9 cellular contexts compared by ENCODE assay signal in genomic region chr12:109054124-109054513, GRCh38. TPM values are rescaled to one million over a fixed set of nuclear protein-coding genes. Genes with fewer than 3 reads are reported as not detected.
DNase-seq lines count a peak whose midpoint lies in the region; ATAC-seq, FAIRE-seq and TF ChIP-seq lines count a peak whose summit lies in the region.
"Not testable (repeated sequence)": the region's sequence is repeated elsewhere in the genome, so short reads cannot be mapped to it uniquely, and the experiment has no call there.
"Had no signal": no experiment of that assay in that cellular context is flagged by ENCODE, and none has a peak within 500 bp of the region (broad histone marks: within the 10 kb centered on the region; RNA-seq: fewer than 3 reads in every experiment).

No MANE protein-coding gene starts in this region.

- intact Hi-C loops in Calu3 (cut with micrococcal nuclease; ENCODE audit: unreplicated experiment); HCT116 (cut with micrococcal nuclease); dendritic cell treated with granulocyte-macrophage colony-stimulating factor and Interleukin-4, amounts not matched to agents 40 ng/mL and 50 ng/mL, for 4 days (cut with micrococcal nuclease): not testable (repeated sequence)
- intact Hi-C loops in activated T-helper 2 cell treated with anti-CD3 and anti-CD28 coated beads, Interferon-gamma antibody, Interleukin-2, Interleukin-4, amounts not matched to agents 10 μg/mL and 5 μg/mL and 100 μg/mL, durations not matched to agents 14 hours and 24 hours and 36 hours (cut with micrococcal nuclease) = loop anchor here (5.0 kb wide), 1 partner anchor 492 kb away; the partner anchor contains the start of genes ISCU and SART3
- intact Hi-C loops in HepG2 (cut with micrococcal nuclease; ENCODE audit: unreplicated experiment) = loop anchor here (5.0 kb wide), 1 partner anchor 38 kb away; the partner anchor contains the start of gene ALKBH2

- peaks cover 21% of the 10 kb centered on the region for H3K36me3 Mint-ChIP-seq in Calu3 (ENCODE audit: insufficient read depth, unreplicated experiment)
- H3K36me3 Mint-ChIP-seq in activated T-helper 2 cell treated with anti-CD3 and anti-CD28 coated beads, Interferon-gamma antibody, Interleukin-2, Interleukin-4, amounts not matched to agents 10 μg/mL and 5 μg/mL and 100 μg/mL, durations not matched to agents 14 hours and 24 hours and 36 hours (ENCODE audit: low read depth) = not testable (repeated sequence)
- H3K36me3 Mint-ChIP-seq in dendritic cell treated with granulocyte-macrophage colony-stimulating factor and Interleukin-4, amounts not matched to agents 40 ng/mL and 50 ng/mL, for 4 days (ENCODE audit: low read depth) = peaks cover 20% of the 10 kb centered on the region
- peaks cover 15% of the 10 kb centered on the region for H3K36me3 Mint-ChIP-seq in osteocyte (ENCODE audit: unreplicated experiment)

- H3K27me3 Mint-ChIP-seq in Calu3 (ENCODE audit: unreplicated experiment); activated T-helper 2 cell treated with anti-CD3 and anti-CD28 coated beads, Interferon-gamma antibody, Interleukin-2, Interleukin-4, amounts not matched to agents 10 μg/mL and 5 μg/mL and 100 μg/mL, durations not matched to agents 14 hours and 24 hours and 36 hours (ENCODE audit: low read depth); dendritic cell treated with granulocyte-macrophage colony-stimulating factor and Interleukin-4, amounts not matched to agents 40 ng/mL and 50 ng/mL, for 4 days; osteocyte (ENCODE audit: unreplicated experiment): not testable (repeated sequence)

- H3K4me2 ChIP-seq in HCT116 (ENCODE audit: low read length) (peak overlapping the region; percentile 98), HepG2 (ENCODE audit: low read depth, low read length) (peak overlapping the region; percentile 96)

- H3K4me1 Mint-ChIP-seq in Calu3 (ENCODE audit: low read depth, unreplicated experiment) (peaks cover 11% of the 10 kb centered on the region), osteocyte (ENCODE audit: unreplicated experiment) (peaks cover 15% of the 10 kb centered on the region)
- H3K4me1 Mint-ChIP-seq in activated T-helper 2 cell treated with anti-CD3 and anti-CD28 coated beads, Interferon-gamma antibody, Interleukin-2, Interleukin-4, amounts not matched to agents 10 μg/mL and 5 μg/mL and 100 μg/mL, durations not matched to agents 14 hours and 24 hours and 36 hours (ENCODE audit: low read depth) = peaks cover 11% of the 10 kb centered on the region
- peaks cover 25% of the 10 kb centered on the region for H3K4me1 Mint-ChIP-seq in dendritic cell treated with granulocyte-macrophage colony-stimulating factor and Interleukin-4, amounts not matched to agents 40 ng/mL and 50 ng/mL, for 4 days (ENCODE audit: low read depth)

- not testable (repeated sequence) for H3K9me3 ChIP-seq in HCT116 (ENCODE audit: control insufficient read depth in 1 of 2, insufficient read depth in 1 of 2, low read depth in 1 of 2, low read length in 2 of 2); RWPE2 (ENCODE audit: severe bottlenecking); HepG2 (ENCODE audit: low read length); tibial nerve

- BruUV-seq in Calu3 (replicated peaks; lab: Mats Ljungman, UMichigan); HCT116 (replicated peaks; lab: Mats Ljungman, UMichigan); HepG2 (replicated peaks; lab: Mats Ljungman, UMichigan): not testable (repeated sequence)

- not testable (repeated sequence) for H3K9ac ChIP-seq in HCT116 (ENCODE audit: low read length)
- H3K9ac ChIP-seq in HepG2 (ENCODE audit: insufficient read depth, low read depth, low read length) = peak overlapping the region; percentile 84

- not testable (repeated sequence) for H3K27me3 ChIP-seq in HCT116 (ENCODE audit: insufficient read depth, low read length); RWPE2 (ENCODE audit: insufficient read depth, poor library complexity, severe bottlenecking); HepG2 (ENCODE audit: control insufficient read depth in 1 of 2, insufficient read depth in 2 of 2, low read length in 2 of 2); tibial nerve

- H3K79me2 ChIP-seq in HCT116 (ENCODE audit: insufficient read depth, low read length); HepG2 (ENCODE audit: insufficient read depth, low read length): not testable (repeated sequence)

- RAD21 ChIA-PET in HCT116 (lab: Charles Lee; ENCODE audit: low non-redundant PET in 1 of 2, low total read pairs in 2 of 2, uncharacterized antibody in 2 of 2, unreplicated experiment in 2 of 2) = not testable (repeated sequence)

- CTCF ChIA-PET in Calu3 (lab: Charles Lee); HepG2 (lab: Yijun Ruan, JAX; ENCODE audit: low intra/inter-chr PET ratio, low total read pairs): not testable (repeated sequence)
- CTCF ChIA-PET in HCT116 (lab: Charles Lee) = interaction anchor here (0.9 kb wide), 1 partner anchor 16 kb away, joined by 3 read pairs; no protein-coding TSS in a partner anchor

- 89% methylated on average over 4 of the region's 4 CpGs for WGBS in HepG2 (ENCODE audit: low lambda C conversion rate)
- 91 to 98% methylated on average over 4 of the region's 4 CpGs for WGBS in tibial nerve, 2 donors

- H3K9me3 Mint-ChIP-seq in Calu3 (ENCODE audit: low read depth, unreplicated experiment); activated T-helper 2 cell treated with anti-CD3 and anti-CD28 coated beads, Interferon-gamma antibody, Interleukin-2, Interleukin-4, amounts not matched to agents 10 μg/mL and 5 μg/mL and 100 μg/mL, durations not matched to agents 14 hours and 24 hours and 36 hours; dendritic cell treated with granulocyte-macrophage colony-stimulating factor and Interleukin-4, amounts not matched to agents 40 ng/mL and 50 ng/mL, for 4 days; osteocyte (ENCODE audit: unreplicated experiment): not testable (repeated sequence)

- peak overlapping the region; percentile 93 for H3K4me3 Mint-ChIP-seq in Calu3 (ENCODE audit: low read depth, unreplicated experiment)
- peak overlapping the region; percentile 96 for H3K4me3 Mint-ChIP-seq in activated T-helper 2 cell treated with anti-CD3 and anti-CD28 coated beads, Interferon-gamma antibody, Interleukin-2, Interleukin-4, amounts not matched to agents 10 μg/mL and 5 μg/mL and 100 μg/mL, durations not matched to agents 14 hours and 24 hours and 36 hours (ENCODE audit: low read depth)
- H3K4me3 Mint-ChIP-seq in dendritic cell treated with granulocyte-macrophage colony-stimulating factor and Interleukin-4, amounts not matched to agents 40 ng/mL and 50 ng/mL, for 4 days = peak overlapping the region; percentile 83
- H3K4me3 Mint-ChIP-seq in osteocyte (ENCODE audit: unreplicated experiment) = peak overlapping the region; percentile 95

- not testable (repeated sequence) for H2AFZ ChIP-seq in HCT116 (ENCODE audit: low read depth, low read length, poor library complexity, severe bottlenecking); HepG2 (ENCODE audit: low read length)

- not testable (repeated sequence) for DNase-seq in Calu3; HCT116 (ENCODE audit: low read depth, low spot score); RWPE2 (ENCODE audit: low spot score); activated T-helper 2 cell treated with anti-CD3 and anti-CD28 coated beads, Interferon-gamma antibody, Interleukin-2, Interleukin-4, amounts not matched to agents 10 μg/mL and 5 μg/mL and 100 μg/mL, durations not matched to agents 14 hours and 24 hours and 36 hours (ENCODE audit: low spot score); HepG2 (ENCODE audit: low spot score); osteocyte (ENCODE audit: extremely low spot score, unreplicated experiment); tibial nerve (ENCODE audit: low spot score in 2 of 2)

- POLR2A ChIA-PET in HCT116 (lab: Charles Lee); HepG2 (lab: Yijun Ruan, JAX): not testable (repeated sequence)

- FAIRE-seq in HepG2 (lab: Jason Lieb, UNC) = not testable (repeated sequence)

- TF ChIP-seq CTCF in Calu3 (IDR thresholded peaks at IDR 0.05; ENCODE audit: unreplicated experiment); HCT116 (IDR thresholded peaks at IDR 0.05 in 2 of 3, conservative IDR thresholded peaks at IDR 0.05 in 1 of 3; ENCODE audit: borderline replicate concordance in 1 of 3, insufficient read depth in 1 of 3, low read depth in 2 of 3, low read length in 2 of 3); RWPE2 (IDR thresholded peaks at IDR 0.05; ENCODE audit: poor library complexity, severe bottlenecking); HepG2 (CRISPR knock-in tag; IDR thresholded peaks at IDR 0.05); osteocyte (IDR thresholded peaks at IDR 0.05); tibial nerve (IDR thresholded peaks at IDR 0.05): not testable (repeated sequence)

- H3K4me3 ChIP-seq in HCT116 (replicated peaks in 1 of 2; ENCODE audit: low read depth in 1 of 2, low read length in 2 of 2); RWPE2 (ENCODE audit: severe bottlenecking): not testable (repeated sequence)
- H3K4me3 ChIP-seq in HepG2 (replicated peaks in 1 of 3; ENCODE audit: insufficient read depth in 1 of 3, low read depth in 2 of 3, low read length in 3 of 3) (peak overlapping the region; percentile 77 to 97 (median 92); a peak in 5 of 6 replicates), tibial nerve (peak overlapping the region in 2 of 4 donors; percentile 73 to 84)

- not testable (repeated sequence) for H3K27ac ChIP-seq in HCT116 (ENCODE audit: low read depth, low read length)
- H3K27ac ChIP-seq in RWPE2 (ENCODE audit: poor library complexity, severe bottlenecking) (peak overlapping the region; percentile 6), HepG2 (ENCODE audit: extremely low read length, insufficient read depth, low read length) (peak overlapping the region; percentile 85), tibial nerve (peak overlapping the region in 3 of 4 donors; percentile 84 to 86 (median 85))

- H3K9me2 ChIP-seq in HCT116 (ENCODE audit: insufficient read depth) = not testable (repeated sequence)

- ATAC-seq in HCT116; RWPE2 (ENCODE audit: low read depth); HepG2: not testable (repeated sequence)

- in situ Hi-C loops in HepG2 (cut with HindIII; ENCODE audit: extremely low pct_ligation_motif_present, low pct_unique_long_range_greater_than_20kb) = not testable (repeated sequence)

- not testable (repeated sequence) for TF ChIP-seq RAD21 in HCT116 (IDR thresholded peaks at IDR 0.05; ENCODE audit: low read depth); HepG2 (CRISPR knock-in tag; IDR thresholded peaks at IDR 0.05)

- H3K36me3 ChIP-seq in HCT116 (ENCODE audit: control insufficient read depth in 1 of 2, insufficient read depth in 2 of 2, low read length in 2 of 2); RWPE2 (ENCODE audit: low read depth): not testable (repeated sequence)
- H3K36me3 ChIP-seq in HepG2 (replicated peaks in 1 of 2; ENCODE audit: control insufficient read depth in 1 of 2, insufficient read depth in 2 of 2, low read length in 2 of 2) = peaks cover 1 to 11% of the 10 kb centered on the region in 2 experiments
- H3K36me3 ChIP-seq in tibial nerve = peaks cover 0 to 24% (median 0%) of the 10 kb centered on the region in 3 donors

- TF ChIP-seq POLR2A in HCT116 (IDR thresholded peaks at IDR 0.05; ENCODE audit: borderline replicate concordance, extremely low read depth, insufficient read depth, insufficient read length); HepG2 (IDR thresholded peaks at IDR 0.05; ENCODE audit: insufficient read depth in 1 of 2, low read depth in 2 of 2, low read length in 2 of 2); tibial nerve (IDR thresholded peaks at IDR 0.05): not testable (repeated sequence)

- TF ChIP-seq EP300 in HepG2 (IDR thresholded peaks at IDR 0.05; ENCODE audit: low read depth in 2 of 2, low read length in 2 of 2); HepG2 (CRISPR knock-in tag; IDR thresholded peaks at IDR 0.05; ENCODE audit: borderline replicate concordance); tibial nerve (IDR thresholded peaks at IDR 0.05): not testable (repeated sequence)

- H3K27ac Mint-ChIP-seq in Calu3 (ENCODE audit: unreplicated experiment) (peak overlapping the region; percentile 85), osteocyte (ENCODE audit: unreplicated experiment) (peak overlapping the region; percentile 92)
- peak overlapping the region; percentile 98 for H3K27ac Mint-ChIP-seq in activated T-helper 2 cell treated with anti-CD3 and anti-CD28 coated beads, Interferon-gamma antibody, Interleukin-2, Interleukin-4, amounts not matched to agents 10 μg/mL and 5 μg/mL and 100 μg/mL, durations not matched to agents 14 hours and 24 hours and 36 hours
- H3K27ac Mint-ChIP-seq in dendritic cell treated with granulocyte-macrophage colony-stimulating factor and Interleukin-4, amounts not matched to agents 40 ng/mL and 50 ng/mL, for 4 days = peak overlapping the region; percentile 85

- H4K20me1 ChIP-seq in HCT116 (ENCODE audit: insufficient read depth); HepG2 (ENCODE audit: insufficient read depth, low read length): not testable (repeated sequence)

- H3K4me1 ChIP-seq in HCT116 (ENCODE audit: control insufficient read depth in 1 of 2, insufficient read depth in 2 of 2, low read length in 2 of 2) = peaks cover 6 to 13% of the 10 kb centered on the region in 2 experiments; a peak in 2 of 4 replicates
- H3K4me1 ChIP-seq in RWPE2 (ENCODE audit: insufficient read depth, poor library complexity, severe bottlenecking) = not testable (repeated sequence)
- H3K4me1 ChIP-seq in HepG2 (ENCODE audit: insufficient read depth, low read length) = peaks cover 12% of the 10 kb centered on the region
- peaks cover 0 to 34% (median 11%) of the 10 kb centered on the region in 4 donors for H3K4me1 ChIP-seq in tibial nerve

RNA-seq across cellular contexts. Expression of gene USP30, which starts 1.7 kb away (rescaled TPM):
- 9.6 and 13.0 TPM in 2 replicates for total RNA-seq in Calu3 (2022)
- total RNA-seq in HCT116 (2021; ENCODE audit: unreplicated experiment) = 9.2 TPM
- polyA plus RNA-seq in HCT116 (2012) = 7.0 and 8.2 TPM in 2 replicates
- 6.8 and 7.3 TPM in 2 replicates for total RNA-seq in activated T-helper 2 cell treated with anti-CD3 and anti-CD28 coated beads, Interferon-gamma antibody, Interleukin-2, Interleukin-4, amounts not matched to agents 10 μg/mL and 5 μg/mL and 100 μg/mL, durations not matched to agents 14 hours and 24 hours and 36 hours
- total RNA-seq in HepG2 (2016; rRNA removed; fragmentation: Illumina TruSeq; extraction: Trizol) = 9.2 and 11.2 TPM in 2 replicates
- 4.0 and 5.0 TPM in 2 replicates for total RNA-seq in HepG2 (2016; cell fraction: cytosol; rRNA removed; fragmentation: Illumina TruSeq; extraction: Trizol; ENCODE audit: low read depth)
- total RNA-seq in HepG2 (2016; cell fraction: insoluble cytoplasmic fraction; rRNA removed; fragmentation: Illumina TruSeq; extraction: Trizol) = 8.1 and 8.9 TPM in 2 replicates
- 7.5 and 7.6 TPM in 2 replicates for total RNA-seq in HepG2 (2016; cell fraction: membrane; rRNA removed; fragmentation: Illumina TruSeq; extraction: Trizol)
- total RNA-seq in HepG2 (2016; cell fraction: nucleus; rRNA removed; fragmentation: Illumina TruSeq; extraction: Trizol) = 11.7 and 12.2 TPM in 2 replicates
- polyA plus RNA-seq in HepG2 (2011; rRNA removed) = 18.4 and 20.8 TPM in 2 replicates
- polyA plus RNA-seq in HepG2 (2011; cell fraction: cytosol; rRNA removed) = 14.0 and 16.3 TPM in 2 replicates
- polyA plus RNA-seq in HepG2 (2011; cell fraction: nucleus; rRNA removed) = 29.7 and 38.3 TPM in 2 replicates
- 6.2 and 6.9 TPM in 2 replicates for polyA plus RNA-seq in HepG2 (2012)
- 4.5 and 4.6 TPM in 2 replicates for polyA plus RNA-seq in HepG2 (2016; cell fraction: cytosol; fragmentation: Illumina TruSeq; extraction: Trizol; ENCODE audit: low read depth)
- 8.4 and 9.9 TPM in 2 replicates for polyA plus RNA-seq in HepG2 (2016; cell fraction: insoluble cytoplasmic fraction; fragmentation: Illumina TruSeq; extraction: Trizol; ENCODE audit: low read depth)
- 6.2 and 6.8 TPM in 2 replicates for polyA plus RNA-seq in HepG2 (2016; cell fraction: membrane; fragmentation: Illumina TruSeq; extraction: Trizol; ENCODE audit: low read depth)
- 19.9 and 21.4 TPM in 2 replicates for polyA plus RNA-seq in HepG2 (2016; cell fraction: nucleus; fragmentation: Illumina TruSeq; extraction: Trizol; ENCODE audit: insufficient read depth, low read depth)
- polyA minus RNA-seq in HepG2 (2011; rRNA and poly(A)+ RNA removed; ENCODE audit: low replicate concordance) = 14.7 and 35.2 TPM in 2 replicates
- polyA minus RNA-seq in HepG2 (2011; cell fraction: cytosol; rRNA and poly(A)+ RNA removed) = 12.0 and 15.7 TPM in 2 replicates
- 9.8 and 15.7 TPM in 2 replicates for polyA minus RNA-seq in HepG2 (2011; cell fraction: nucleus; rRNA and poly(A)+ RNA removed)
- 18.1 and 18.2 TPM in 2 replicates for total RNA-seq in osteocyte
- total RNA-seq in tibial nerve = 10 to 100 TPM; 12.0 to 38.8 (median 20.8) TPM

RNA-seq across cellular contexts. Expression of gene SVOP, which starts 33.3 kb away (rescaled TPM):
- total RNA-seq in Calu3 (2022) = not detected in 2 replicates
- total RNA-seq in HCT116 (2021; ENCODE audit: unreplicated experiment) = 0.47 TPM
- 0.05 and 0.07 TPM in 2 replicates for polyA plus RNA-seq in HCT116 (2012)
- total RNA-seq in activated T-helper 2 cell treated with anti-CD3 and anti-CD28 coated beads, Interferon-gamma antibody, Interleukin-2, Interleukin-4, amounts not matched to agents 10 μg/mL and 5 μg/mL and 100 μg/mL, durations not matched to agents 14 hours and 24 hours and 36 hours = not detected in 2 replicates
- not detected in 2 replicates for total RNA-seq in HepG2 (2016; rRNA removed; fragmentation: Illumina TruSeq; extraction: Trizol)
- not detected in 2 replicates for total RNA-seq in HepG2 (2016; cell fraction: cytosol; rRNA removed; fragmentation: Illumina TruSeq; extraction: Trizol; ENCODE audit: low read depth)
- total RNA-seq in HepG2 (2016; cell fraction: insoluble cytoplasmic fraction; rRNA removed; fragmentation: Illumina TruSeq; extraction: Trizol) = 0.02 TPM in 1 of 2 replicates, not detected in the other
- total RNA-seq in HepG2 (2016; cell fraction: membrane; rRNA removed; fragmentation: Illumina TruSeq; extraction: Trizol) = not detected in 2 replicates
- not detected in 2 replicates for total RNA-seq in HepG2 (2016; cell fraction: nucleus; rRNA removed; fragmentation: Illumina TruSeq; extraction: Trizol)
- not detected in 2 replicates for polyA plus RNA-seq in HepG2 (2011; rRNA removed)
- not detected in 2 replicates for polyA plus RNA-seq in HepG2 (2011; cell fraction: cytosol; rRNA removed)
- polyA plus RNA-seq in HepG2 (2011; cell fraction: nucleus; rRNA removed) = not detected in 2 replicates
- polyA plus RNA-seq in HepG2 (2012) = not detected in 2 replicates
- not detected in 2 replicates for polyA plus RNA-seq in HepG2 (2016; cell fraction: cytosol; fragmentation: Illumina TruSeq; extraction: Trizol; ENCODE audit: low read depth)
- polyA plus RNA-seq in HepG2 (2016; cell fraction: insoluble cytoplasmic fraction; fragmentation: Illumina TruSeq; extraction: Trizol; ENCODE audit: low read depth) = 0.03 TPM in 1 of 2 replicates, not detected in the other
- polyA plus RNA-seq in HepG2 (2016; cell fraction: membrane; fragmentation: Illumina TruSeq; extraction: Trizol; ENCODE audit: low read depth) = not detected in 2 replicates
- not detected in 2 replicates for polyA plus RNA-seq in HepG2 (2016; cell fraction: nucleus; fragmentation: Illumina TruSeq; extraction: Trizol; ENCODE audit: insufficient read depth, low read depth)
- not detected in 2 replicates for polyA minus RNA-seq in HepG2 (2011; rRNA and poly(A)+ RNA removed; ENCODE audit: low replicate concordance)
- not detected in 2 replicates for polyA minus RNA-seq in HepG2 (2011; cell fraction: cytosol; rRNA and poly(A)+ RNA removed)
- not detected in 2 replicates for polyA minus RNA-seq in HepG2 (2011; cell fraction: nucleus; rRNA and poly(A)+ RNA removed)
- total RNA-seq in osteocyte = not detected in 2 replicates
- not detected for total RNA-seq in tibial nerve
- total RNA-seq: omental fat pad had no signal

RNA-seq across cellular contexts. Expression of gene ALKBH2, which starts 39.2 kb away (rescaled TPM):
- total RNA-seq in Calu3 (2022) (43.1 and 43.2 TPM in 2 replicates), HCT116 (2021; ENCODE audit: unreplicated experiment) (35.8 TPM), HepG2 (2016; rRNA removed; fragmentation: Illumina TruSeq; extraction: Trizol) (40.5 and 46.7 TPM in 2 replicates), osteocyte (17.4 and 17.7 TPM in 2 replicates), tibial nerve (10 to 100 TPM in 3 of 4 donors, 1 to 10 TPM in 1; 9.2 to 41.4 (median 17.5) TPM)
- polyA plus RNA-seq in HCT116 (2012) = 34.7 and 39.7 TPM in 2 replicates
- total RNA-seq in activated T-helper 2 cell treated with anti-CD3 and anti-CD28 coated beads, Interferon-gamma antibody, Interleukin-2, Interleukin-4, amounts not matched to agents 10 μg/mL and 5 μg/mL and 100 μg/mL, durations not matched to agents 14 hours and 24 hours and 36 hours = 33.4 and 34.9 TPM in 2 replicates
- 26.9 and 30.3 TPM in 2 replicates for total RNA-seq in HepG2 (2016; cell fraction: cytosol; rRNA removed; fragmentation: Illumina TruSeq; extraction: Trizol; ENCODE audit: low read depth)
- total RNA-seq in HepG2 (2016; cell fraction: insoluble cytoplasmic fraction; rRNA removed; fragmentation: Illumina TruSeq; extraction: Trizol) = 42.1 and 42.5 TPM in 2 replicates
- 25.3 and 29.0 TPM in 2 replicates for total RNA-seq in HepG2 (2016; cell fraction: membrane; rRNA removed; fragmentation: Illumina TruSeq; extraction: Trizol)
- 31.4 and 33.2 TPM in 2 replicates for total RNA-seq in HepG2 (2016; cell fraction: nucleus; rRNA removed; fragmentation: Illumina TruSeq; extraction: Trizol)
- 19.2 and 21.0 TPM in 2 replicates for polyA plus RNA-seq in HepG2 (2011; rRNA removed)
- polyA plus RNA-seq in HepG2 (2011; cell fraction: cytosol; rRNA removed) = 16.6 and 17.1 TPM in 2 replicates
- 34.1 and 41.7 TPM in 2 replicates for polyA plus RNA-seq in HepG2 (2011; cell fraction: nucleus; rRNA removed)
- polyA plus RNA-seq in HepG2 (2012) = 18.9 and 22.6 TPM in 2 replicates
- polyA plus RNA-seq in HepG2 (2016; cell fraction: cytosol; fragmentation: Illumina TruSeq; extraction: Trizol; ENCODE audit: low read depth) = 13.7 and 19.0 TPM in 2 replicates
- polyA plus RNA-seq in HepG2 (2016; cell fraction: insoluble cytoplasmic fraction; fragmentation: Illumina TruSeq; extraction: Trizol; ENCODE audit: low read depth) = 40.3 and 40.9 TPM in 2 replicates
- 18.2 and 23.2 TPM in 2 replicates for polyA plus RNA-seq in HepG2 (2016; cell fraction: membrane; fragmentation: Illumina TruSeq; extraction: Trizol; ENCODE audit: low read depth)
- 65.5 and 73.7 TPM in 2 replicates for polyA plus RNA-seq in HepG2 (2016; cell fraction: nucleus; fragmentation: Illumina TruSeq; extraction: Trizol; ENCODE audit: insufficient read depth, low read depth)
- polyA minus RNA-seq in HepG2 (2011; rRNA and poly(A)+ RNA removed; ENCODE audit: low replicate concordance) = 7.5 and 22.5 TPM in 2 replicates
- polyA minus RNA-seq in HepG2 (2011; cell fraction: cytosol; rRNA and poly(A)+ RNA removed) = 6.2 and 6.4 TPM in 2 replicates
- 6.6 and 10.9 TPM in 2 replicates for polyA minus RNA-seq in HepG2 (2011; cell fraction: nucleus; rRNA and poly(A)+ RNA removed)

RNA-seq across cellular contexts. Expression of gene UNG, which starts 43.3 kb away (rescaled TPM):
- 77.7 and 79.2 TPM in 2 replicates for total RNA-seq in Calu3 (2022)
- total RNA-seq in HCT116 (2021; ENCODE audit: unreplicated experiment) = 99.0 TPM
- 20.7 and 28.8 TPM in 2 replicates for polyA plus RNA-seq in HCT116 (2012)
- total RNA-seq in activated T-helper 2 cell treated with anti-CD3 and anti-CD28 coated beads, Interferon-gamma antibody, Interleukin-2, Interleukin-4, amounts not matched to agents 10 μg/mL and 5 μg/mL and 100 μg/mL, durations not matched to agents 14 hours and 24 hours and 36 hours = 82.5 and 86.2 TPM in 2 replicates
- total RNA-seq in HepG2 (2016; rRNA removed; fragmentation: Illumina TruSeq; extraction: Trizol) = 114 and 144 TPM in 2 replicates
- total RNA-seq in HepG2 (2016; cell fraction: cytosol; rRNA removed; fragmentation: Illumina TruSeq; extraction: Trizol; ENCODE audit: low read depth) = 14.1 and 15.1 TPM in 2 replicates
- total RNA-seq in HepG2 (2016; cell fraction: insoluble cytoplasmic fraction; rRNA removed; fragmentation: Illumina TruSeq; extraction: Trizol) = 113 and 144 TPM in 2 replicates
- total RNA-seq in HepG2 (2016; cell fraction: membrane; rRNA removed; fragmentation: Illumina TruSeq; extraction: Trizol) = 42.9 and 44.0 TPM in 2 replicates
- total RNA-seq in HepG2 (2016; cell fraction: nucleus; rRNA removed; fragmentation: Illumina TruSeq; extraction: Trizol) = 46.7 and 49.9 TPM in 2 replicates
- 20.5 and 23.3 TPM in 2 replicates for polyA plus RNA-seq in HepG2 (2011; rRNA removed)
- 18.8 and 19.2 TPM in 2 replicates for polyA plus RNA-seq in HepG2 (2011; cell fraction: cytosol; rRNA removed)
- polyA plus RNA-seq in HepG2 (2011; cell fraction: nucleus; rRNA removed) = 9.4 and 9.6 TPM in 2 replicates
- polyA plus RNA-seq in HepG2 (2012) = 24.4 and 35.2 TPM in 2 replicates
- 11.6 and 12.8 TPM in 2 replicates for polyA plus RNA-seq in HepG2 (2016; cell fraction: cytosol; fragmentation: Illumina TruSeq; extraction: Trizol; ENCODE audit: low read depth)
- polyA plus RNA-seq in HepG2 (2016; cell fraction: insoluble cytoplasmic fraction; fragmentation: Illumina TruSeq; extraction: Trizol; ENCODE audit: low read depth) = 144 TPM in 2 replicates
- 28.5 and 28.6 TPM in 2 replicates for polyA plus RNA-seq in HepG2 (2016; cell fraction: membrane; fragmentation: Illumina TruSeq; extraction: Trizol; ENCODE audit: low read depth)
- 65.0 and 67.4 TPM in 2 replicates for polyA plus RNA-seq in HepG2 (2016; cell fraction: nucleus; fragmentation: Illumina TruSeq; extraction: Trizol; ENCODE audit: insufficient read depth, low read depth)
- polyA minus RNA-seq in HepG2 (2011; rRNA and poly(A)+ RNA removed; ENCODE audit: low replicate concordance) = 11.1 and 15.9 TPM in 2 replicates
- polyA minus RNA-seq in HepG2 (2011; cell fraction: cytosol; rRNA and poly(A)+ RNA removed) = 11.2 and 14.4 TPM in 2 replicates
- 6.8 and 7.1 TPM in 2 replicates for polyA minus RNA-seq in HepG2 (2011; cell fraction: nucleus; rRNA and poly(A)+ RNA removed)
- 16.2 and 18.6 TPM in 2 replicates for total RNA-seq in osteocyte
- 10 to 100 TPM; 17.4 to 26.9 (median 21.3) TPM for total RNA-seq in tibial nerve
